20 cellular contexts compared by ENCODE assay signal in genomic region chrY:17079887-17080286, GRCh38.
DNase-seq lines count a peak whose midpoint lies in the region; ATAC-seq and TF ChIP-seq lines count a peak whose summit lies in the region.
"Had no signal": no experiment of that assay in that cellular context is flagged by ENCODE, and none has a peak within 500 bp of the region (broad histone marks: within the 10 kb centered on the region; RNA-seq: fewer than 3 reads in every experiment).

No MANE protein-coding gene starts in this region.

- peaks cover 2% of the 10 kb centered on the region for H3K9me3 ChIP-seq in T-helper 17 cell (ENCODE audit: control insufficient read depth, low read length, poor library complexity, severe bottlenecking)
- H3K9me3 ChIP-seq in SK-N-SH, result no peaks in the 10 kb centered on the region
- H3K9me3 ChIP-seq in BE2C, result no peaks in the 10 kb centered on the region

- H3K27me3 ChIP-seq in SK-N-SH (ENCODE audit: insufficient read depth), result no peaks in the 10 kb centered on the region
- no peaks in the 10 kb centered on the region for H3K27me3 ChIP-seq in BE2C

- TF ChIP-seq RAD21 in SK-N-SH (IDR thresholded peaks at IDR 0.05; ENCODE audit: low read length), result no peak

- no peaks in the 10 kb centered on the region for H3K9me3 Mint-ChIP-seq in natural killer cell treated with Interleukin-12 subunit alpha and Interleukin-12 subunit beta and Interleukin-15 and Interleukin-18, amount 100 ng/mL, for 72 hours
- peaks cover 0 to 39% of the 10 kb centered on the region in 2 donors for H3K9me3 Mint-ChIP-seq in natural killer cell
- peaks cover 39% of the 10 kb centered on the region for H3K9me3 Mint-ChIP-seq in activated naive CD8-positive, alpha-beta T cell treated with anti-CD3 and anti-CD28 coated beads, Interleukin-2, amount 50 U/mL, for 24 hours

- no peak for DNase-seq in natural killer cell treated with Interleukin-12 subunit alpha and Interleukin-12 subunit beta and Interleukin-15 and Interleukin-18, amount 100 ng/mL, for 72 hours (ENCODE audit: low spot score)
- DNase-seq in natural killer cell (no peak), T-helper 17 cell (no peak), NCI-H2081 treated with DMSO at 0.1 percent for 48 hours (lab: John Stamatoyannopoulos, UW) (no peak), SK-N-SH (no peak), BE2C (no peak)
- DNase-seq in activated naive CD8-positive, alpha-beta T cell treated with anti-CD3 and anti-CD28 coated beads, Interleukin-2, amount 50 U/mL, for 24 hours, result no peak
- DNase-seq: COR-L47, DMS153, EL, HCEC 1CT, IMR-90, Karpas-422, MM.1S, NCI-H1417, NCI-H187 treated with DMSO at 0.1 percent for 48 hours, NCI-H748 treated with DMSO at 0.1 percent for 48 hours, PC-3 had no signal

- no peak for ATAC-seq in natural killer cell treated with Interleukin-12 subunit alpha and Interleukin-12 subunit beta and Interleukin-15 and Interleukin-18, amount 100 ng/mL, for 72 hours
- no peak for ATAC-seq in natural killer cell
- no peak for ATAC-seq in T-helper 17 cell
- no peak for ATAC-seq in activated naive CD8-positive, alpha-beta T cell treated with anti-CD3 and anti-CD28 coated beads, Interleukin-2, amount 50 U/mL, for 24 hours
- ATAC-seq: PC-3 had no signal

- CTCF ChIA-PET in SK-N-SH (lab: Yijun Ruan, JAX), result no interaction called here

- H3K4me3 ChIP-seq in SK-N-SH (ENCODE audit: low read depth in 2 of 2, low read length in 1 of 2), result no peak overlapping the region
- no peak overlapping the region for H3K4me3 ChIP-seq in BE2C (ENCODE audit: low read depth, low read length)

- no peaks in the 10 kb centered on the region for H3K36me3 ChIP-seq in SK-N-SH (replicated peaks in 1 of 2; ENCODE audit: control insufficient read depth in 1 of 2, insufficient read depth in 2 of 2, low read length in 1 of 2)
- no peaks in the 10 kb centered on the region for H3K36me3 ChIP-seq in BE2C

- H3K36me3 Mint-ChIP-seq in natural killer cell treated with Interleukin-12 subunit alpha and Interleukin-12 subunit beta and Interleukin-15 and Interleukin-18, amount 100 ng/mL, for 72 hours, result peaks cover 39% of the 10 kb centered on the region
- H3K36me3 Mint-ChIP-seq in natural killer cell, result no peaks in the 10 kb centered on the region
- no peaks in the 10 kb centered on the region for H3K36me3 Mint-ChIP-seq in T-helper 17 cell (ENCODE audit: low read depth)
- H3K36me3 Mint-ChIP-seq in activated naive CD8-positive, alpha-beta T cell treated with anti-CD3 and anti-CD28 coated beads, Interleukin-2, amount 50 U/mL, for 24 hours (ENCODE audit: low read depth), result peaks cover 36% of the 10 kb centered on the region

- H3K4me1 Mint-ChIP-seq in natural killer cell treated with Interleukin-12 subunit alpha and Interleukin-12 subunit beta and Interleukin-15 and Interleukin-18, amount 100 ng/mL, for 72 hours (ENCODE audit: low read depth in 2 of 2), result peaks cover 0 to 34% of the 10 kb centered on the region in 2 donors
- H3K4me1 Mint-ChIP-seq in natural killer cell (peaks cover 0 to 30% of the 10 kb centered on the region in 2 donors), T-helper 17 cell (no peaks in the 10 kb centered on the region)
- H3K4me1 Mint-ChIP-seq in activated naive CD8-positive, alpha-beta T cell treated with anti-CD3 and anti-CD28 coated beads, Interleukin-2, amount 50 U/mL, for 24 hours, result peaks cover 39% of the 10 kb centered on the region

- H3K9ac ChIP-seq in SK-N-SH, result no peak overlapping the region

- H3K27me3 Mint-ChIP-seq in natural killer cell treated with Interleukin-12 subunit alpha and Interleukin-12 subunit beta and Interleukin-15 and Interleukin-18, amount 100 ng/mL, for 72 hours, result no peaks in the 10 kb centered on the region
- H3K27me3 Mint-ChIP-seq in natural killer cell (ENCODE audit: low read depth in 2 of 2), result no peaks in the 10 kb centered on the region
- H3K27me3 Mint-ChIP-seq in T-helper 17 cell, result no peaks in the 10 kb centered on the region
- no peaks in the 10 kb centered on the region for H3K27me3 Mint-ChIP-seq in activated naive CD8-positive, alpha-beta T cell treated with anti-CD3 and anti-CD28 coated beads, Interleukin-2, amount 50 U/mL, for 24 hours

- H3K4me1 ChIP-seq in SK-N-SH (ENCODE audit: control insufficient read depth in 1 of 2, insufficient read depth in 2 of 2, low read depth in 1 of 2, low read length in 1 of 2) (no peaks in the 10 kb centered on the region), BE2C (no peaks in the 10 kb centered on the region)

- intact Hi-C loops in natural killer cell (cut with micrococcal nuclease), result no loop called here

- WGBS in SK-N-SH (ENCODE audit: low lambda C conversion rate), result no CpG with 5 or more reads among the region's 3 CpGs

- peak overlapping the region; percentile 37 for H3K4me3 Mint-ChIP-seq in natural killer cell treated with Interleukin-12 subunit alpha and Interleukin-12 subunit beta and Interleukin-15 and Interleukin-18, amount 100 ng/mL, for 72 hours
- H3K4me3 Mint-ChIP-seq in natural killer cell (no peak overlapping the region), T-helper 17 cell (peak overlapping the region; percentile 31)
- H3K4me3 Mint-ChIP-seq in activated naive CD8-positive, alpha-beta T cell treated with anti-CD3 and anti-CD28 coated beads, Interleukin-2, amount 50 U/mL, for 24 hours, result no peak overlapping the region

- no peak overlapping the region for H3K4me2 ChIP-seq in SK-N-SH

- H2AFZ ChIP-seq in SK-N-SH (ENCODE audit: low read depth), result no peak overlapping the region

- no peak for TF ChIP-seq EP300 in SK-N-SH (IDR thresholded peaks at IDR 0.05; ENCODE audit: borderline replicate concordance in 1 of 2, low read depth in 1 of 2, low read length in 1 of 2)

- H3F3A ChIP-seq in SK-N-SH (replicated peaks; ENCODE audit: insufficient read depth), result no peaks in the 10 kb centered on the region

- POLR2A ChIA-PET in SK-N-SH (lab: Yijun Ruan, JAX), result no interaction called here

- H4K20me1 ChIP-seq in SK-N-SH (ENCODE audit: insufficient read depth), result no peaks in the 10 kb centered on the region

- no peak overlapping the region for H3K27ac ChIP-seq in SK-N-SH (ENCODE audit: low read depth in 2 of 2, low read length in 1 of 2)
- H3K27ac ChIP-seq: C4-2B, RWPE1 had no signal

- no peak overlapping the region for H3K27ac Mint-ChIP-seq in natural killer cell treated with Interleukin-12 subunit alpha and Interleukin-12 subunit beta and Interleukin-15 and Interleukin-18, amount 100 ng/mL, for 72 hours
- no peak overlapping the region for H3K27ac Mint-ChIP-seq in natural killer cell
- H3K27ac Mint-ChIP-seq in T-helper 17 cell, result no peak overlapping the region
- H3K27ac Mint-ChIP-seq in activated naive CD8-positive, alpha-beta T cell treated with anti-CD3 and anti-CD28 coated beads, Interleukin-2, amount 50 U/mL, for 24 hours, result peak overlapping the region; percentile 45

- TF ChIP-seq CTCF in natural killer cell (IDR thresholded peaks at IDR 0.05), result no peak
- TF ChIP-seq CTCF in SK-N-SH (IDR thresholded peaks at IDR 0.05), result no peak
- TF ChIP-seq CTCF in BE2C (IDR thresholded peaks at IDR 0.05; ENCODE audit: low read depth, low read length), result no peak

- H3K9me2 ChIP-seq in SK-N-SH, result no peaks in the 10 kb centered on the region

- no peaks in the 10 kb centered on the region for H3K79me2 ChIP-seq in SK-N-SH (ENCODE audit: insufficient read depth)

TF ChIP-seq in SK-N-SH, 30 proteins besides CTCF, POLR2A, EP300 and RAD21 (continues in another document):
- TF ChIP-seq EZH2phosphoT487 (IDR thresholded peaks at IDR 0.05; ENCODE audit: borderline replicate concordance, low read depth) (no peak), GATA2 (CRISPR knock-in tag; IDR thresholded peaks at IDR 0.05) (no peak), USF2 (IDR thresholded peaks at IDR 0.05; ENCODE audit: borderline replicate concordance, low read depth, low read length) (no peak), FOXM1 (IDR thresholded peaks at IDR 0.05; ENCODE audit: low read depth) (no peak), IRF3 (IDR thresholded peaks at IDR 0.05; ENCODE audit: low read depth, low read length) (no peak), SMC3 (IDR thresholded peaks at IDR 0.05; ENCODE audit: low read depth, low read length) (no peak), RFX5 (IDR thresholded peaks at IDR 0.05; ENCODE audit: low read length) (no peak), USF1 (IDR thresholded peaks at IDR 0.05; ENCODE audit: borderline replicate concordance, low read depth) (no peak), PBX3 (IDR thresholded peaks at IDR 0.05) (no peak), NFIC (IDR thresholded peaks at IDR 0.05; ENCODE audit: borderline replicate concordance) (no peak), TCF12 (IDR thresholded peaks at IDR 0.05) (no peak), JUND (IDR thresholded peaks at IDR 0.05) (no peak)

Comparison
In these comparisons a context has a peak if more than half of its experiments do, and no peak if none do; other contexts are left out.
1. H3K4me3 Mint-ChIP-seq: peak in natural killer cell treated with Interleukin-12 subunit alpha and Interleukin-12 subunit beta and Interleukin-15 and Interleukin-18, amount 100 ng/mL, for 72 hours (single experiment) and T-helper 17 cell (single experiment); none in natural killer cell (single experiment) and activated naive CD8-positive, alpha-beta T cell treated with anti-CD3 and anti-CD28 coated beads, Interleukin-2, amount 50 U/mL, for 24 hours (single experiment).